1 cellular context compared by ENCODE assay signal in the genomic region with DNA sequence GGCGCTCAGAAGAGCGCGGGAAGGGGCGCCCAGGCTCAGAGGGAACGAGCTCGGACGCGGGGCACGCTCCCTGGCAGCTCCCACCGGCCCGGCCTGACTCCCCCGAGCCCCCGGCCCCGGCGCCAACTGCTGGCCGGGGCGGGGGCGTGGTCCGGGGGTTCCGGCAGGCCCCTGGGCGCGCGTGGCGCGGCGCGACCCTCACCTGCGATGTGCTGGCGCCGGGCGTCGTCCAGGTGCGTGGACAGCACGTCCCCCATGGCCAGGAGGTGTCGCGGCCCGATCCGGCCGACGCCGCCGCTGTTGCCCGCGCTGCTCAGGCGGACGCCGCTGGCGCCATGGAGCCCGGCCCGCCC.
TF ChIP-seq lines count a peak whose summit lies in the region.

No MANE protein-coding gene starts in this region.

TF ChIP-seq in SK-N-SH treated with all-trans-retinoic acid at 6 μM for 48 hours, 23 proteins besides CTCF, POLR2A, EP300 and RAD21 (continued from another document):
- TF ChIP-seq TSHZ2 (CRISPR knock-in tag; IDR thresholded peaks at IDR 0.05) (no peak), CSRNP3 (CRISPR knock-in tag; IDR thresholded peaks at IDR 0.05) (no peak), RARB (CRISPR knock-in tag; IDR thresholded peaks at IDR 0.05) (no peak), BACH2 (CRISPR knock-in tag; IDR thresholded peaks at IDR 0.05; ENCODE audit: borderline replicate concordance) (no peak), POU6F1 (CRISPR knock-in tag; IDR thresholded peaks at IDR 0.05; ENCODE audit: borderline replicate concordance, low read depth) (no peak), ZNF565 (CRISPR knock-in tag; conservative IDR thresholded peaks at IDR 0.05; ENCODE audit: low read depth) (no peak), ZC3H10 (CRISPR knock-in tag; IDR thresholded peaks at IDR 0.05) (no peak), ARNTL (CRISPR knock-in tag; IDR thresholded peaks at IDR 0.05; ENCODE audit: borderline replicate concordance, low read depth) (no peak), ESRRG (CRISPR knock-in tag; IDR thresholded peaks at IDR 0.05) (no peak), ZNF70 (CRISPR knock-in tag; IDR thresholded peaks at IDR 0.05) (no peak), SNAI2 (CRISPR knock-in tag; IDR thresholded peaks at IDR 0.05) (no peak), ZNF8 (CRISPR knock-in tag; IDR thresholded peaks at IDR 0.05) (no peak)
